In the genomic region with DNA sequence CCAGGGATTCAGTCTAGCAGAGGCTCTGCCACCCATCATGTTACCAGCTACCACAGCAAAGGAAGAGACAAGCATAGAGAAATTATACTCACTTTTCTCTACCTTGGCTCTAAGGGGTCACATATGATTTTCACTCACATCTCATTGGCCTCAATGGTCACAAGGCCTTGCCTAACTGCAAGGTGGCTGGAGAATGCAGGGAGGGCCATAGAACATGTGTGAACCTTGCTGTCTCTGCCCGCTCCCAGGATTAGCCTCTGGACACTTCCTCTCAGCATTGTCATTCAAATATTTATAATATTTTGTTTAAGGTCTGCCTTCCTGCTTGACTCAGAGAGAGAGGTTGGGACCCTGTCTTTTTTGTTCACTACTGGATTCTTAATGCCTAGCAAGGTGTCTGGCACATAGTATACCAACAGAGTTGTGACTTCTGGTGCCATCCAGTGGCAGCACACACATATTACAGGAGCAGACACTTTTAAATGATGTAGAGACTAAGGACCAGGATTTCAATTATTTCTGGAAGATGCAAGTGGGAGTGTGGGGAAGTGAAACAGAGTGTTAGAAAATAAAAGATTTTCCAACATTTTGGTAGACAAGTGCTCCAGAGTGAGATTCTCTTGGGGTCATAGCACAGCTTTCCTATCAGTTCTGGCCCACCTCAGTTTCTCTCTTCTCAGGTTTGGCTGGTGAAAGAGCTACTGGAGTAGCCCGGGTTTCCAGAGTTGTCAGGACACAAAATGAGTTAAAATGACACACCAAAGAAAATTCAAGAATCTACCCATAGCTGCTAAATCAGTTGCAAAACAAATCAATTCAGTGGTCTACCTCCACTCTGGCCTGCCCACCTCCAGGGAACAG, we compare ENCODE assay signal across 8 cellular contexts.
DNase-seq lines count a peak whose midpoint lies in the region; ATAC-seq, FAIRE-seq and TF ChIP-seq lines count a peak whose summit lies in the region.

No MANE protein-coding gene starts in this region.

- TF ChIP-seq POLR2A in HepG2 (IDR thresholded peaks at IDR 0.05; ENCODE audit: insufficient read depth in 1 of 2, low read depth in 2 of 2, low read length in 2 of 2), result no peak

- TF ChIP-seq CTCF in WERI-Rb-1 (IDR thresholded peaks at IDR 0.05; ENCODE audit: low read depth, low read length) (peak; percentile 46; the same call in 1 of the 2 replicates), cardiac fibroblast (IDR thresholded peaks at IDR 0.05; ENCODE audit: low read depth, low read length) (peak; percentile 81), HepG2 (CRISPR knock-in tag; IDR thresholded peaks at IDR 0.05) (peak; percentile 75)

- no peaks in the 10 kb centered on the region for H3K36me3 ChIP-seq in HAP-1 (replicated peaks)
- no peaks in the 10 kb centered on the region for H3K36me3 ChIP-seq in WERI-Rb-1
- no peaks in the 10 kb centered on the region for H3K36me3 ChIP-seq in HepG2 (replicated peaks in 1 of 2; ENCODE audit: control insufficient read depth in 1 of 2, insufficient read depth in 2 of 2, low read length in 2 of 2)

- no peak overlapping the region for H3K4me2 ChIP-seq in HepG2 (ENCODE audit: low read depth, low read length)

- FAIRE-seq in HepG2 (lab: Jason Lieb, UNC), result peak; percentile 26

- H3K9me3 ChIP-seq in HAP-1 (no peaks in the 10 kb centered on the region), WERI-Rb-1 (ENCODE audit: severe bottlenecking) (no peaks in the 10 kb centered on the region), HepG2 (ENCODE audit: low read length) (no peaks in the 10 kb centered on the region)

- no peak overlapping the region for H2AFZ ChIP-seq in HepG2 (ENCODE audit: low read length)

- in situ Hi-C loops in HAP-1 (cut with MboI; ENCODE audit: low sequenced_read_pairs), result loop anchor here (25.0 kb wide), 1 partner anchor 696 kb away; no protein-coding TSS in a partner anchor
- in situ Hi-C loops in HepG2 (cut with HindIII; ENCODE audit: extremely low pct_ligation_motif_present, low pct_unique_long_range_greater_than_20kb), result loop anchor here (10.0 to 25.0 kb wide), 2 partner anchors 209 to 671 kb away; no protein-coding TSS in a partner anchor

- H4K20me1 ChIP-seq in HepG2 (ENCODE audit: insufficient read depth, low read length), result no peaks in the 10 kb centered on the region

- intact Hi-C loops in HepG2 (cut with micrococcal nuclease; ENCODE audit: unreplicated experiment), result loop anchor here (1.0 kb wide), 3 partner anchors 119 to 243 kb away; partner anchors contain the start of gene RASGRP1

- DNase-seq in NCI-H1417 (lab: John Stamatoyannopoulos, UW) (peak; percentile 20 to 59 (median 37)), NCI-H1417 treated with DMSO at 0.1 percent for 48 hours (lab: John Stamatoyannopoulos, UW) (no peak), HAP-1 (ENCODE audit: low spot score in 2 of 2) (peak; percentile 42 to 61), NAMALWA (ENCODE audit: low spot score) (peak; percentile 77), WERI-Rb-1 (peak; percentile 49), cardiac fibroblast (ENCODE audit: low read depth in 2 of 2) (peak; percentile 65 to 69), HepG2 (ENCODE audit: low spot score) (peak; percentile 27)
- peak; percentile 25 to 57 for DNase-seq in stimulated activated CD8-positive, alpha-beta memory T cell treated with anti-CD3 and anti-CD28 coated beads, Interleukin-15, amount 100 ng/mL, for 4 hours (ENCODE audit: low read depth in 2 of 2)

- no peak for TF ChIP-seq RAD21 in HepG2 (CRISPR knock-in tag; IDR thresholded peaks at IDR 0.05)

- 46% methylated on average over 2 of the region's 2 CpGs for WGBS in HepG2 (ENCODE audit: low lambda C conversion rate)

- peak; percentile 84 for ATAC-seq in HepG2

- no peak for TF ChIP-seq EP300 in HepG2 (IDR thresholded peaks at IDR 0.05; ENCODE audit: low read depth in 2 of 2, low read length in 2 of 2)
- no peak for TF ChIP-seq EP300 in HepG2 (CRISPR knock-in tag; IDR thresholded peaks at IDR 0.05; ENCODE audit: borderline replicate concordance)

- no peak overlapping the region for H3K27ac ChIP-seq in WERI-Rb-1
- H3K27ac ChIP-seq in HepG2 (ENCODE audit: extremely low read length, insufficient read depth, low read length), result no peak overlapping the region

- H3K27me3 ChIP-seq in HAP-1 (ENCODE audit: low read depth), result no peaks in the 10 kb centered on the region
- H3K27me3 ChIP-seq in WERI-Rb-1 (ENCODE audit: insufficient read depth, low read depth, severe bottlenecking), result peaks cover 37% of the 10 kb centered on the region
- H3K27me3 ChIP-seq in HepG2 (ENCODE audit: control insufficient read depth in 1 of 2, insufficient read depth in 2 of 2, low read length in 2 of 2), result no peaks in the 10 kb centered on the region; a peak in 1 of 5 replicates

- H3K79me2 ChIP-seq in HepG2 (ENCODE audit: insufficient read depth, low read length), result no peaks in the 10 kb centered on the region

- POLR2A ChIA-PET in HepG2 (lab: Yijun Ruan, JAX), result no interaction called here

- no peak overlapping the region for H3K4me3 ChIP-seq in HAP-1
- no peak overlapping the region for H3K4me3 ChIP-seq in WERI-Rb-1 (ENCODE audit: low read depth, low read length)
- H3K4me3 ChIP-seq in cardiac fibroblast (replicated peaks in 1 of 2; ENCODE audit: low read depth in 2 of 2, low read length in 2 of 2), result no peak overlapping the region
- no peak overlapping the region for H3K4me3 ChIP-seq in HepG2 (replicated peaks in 1 of 3; ENCODE audit: insufficient read depth in 1 of 3, low read depth in 2 of 3, low read length in 3 of 3)

- CTCF ChIA-PET in HepG2 (lab: Yijun Ruan, JAX; ENCODE audit: low intra/inter-chr PET ratio, low total read pairs), result interaction anchor here (0.7 to 1.4 kb wide), 3 partner anchors 119 to 243 kb away, joined by 4 to 12 read pairs (median 10); partner anchors contain the start of gene RASGRP1

- H3K9ac ChIP-seq in HepG2 (ENCODE audit: insufficient read depth, low read depth, low read length), result no peak overlapping the region

- H3K4me1 ChIP-seq in HAP-1 (no peaks in the 10 kb centered on the region), HepG2 (ENCODE audit: insufficient read depth, low read length) (no peaks in the 10 kb centered on the region)

- BruUV-seq in HepG2 (replicated peaks; lab: Mats Ljungman, UMichigan), result no TSS peak

TF ChIP-seq in HepG2, 621 proteins besides CTCF, POLR2A, EP300 and RAD21:
- TF ChIP-seq ESRRA (CRISPR knock-in tag; IDR thresholded peaks at IDR 0.05; ENCODE audit: low read depth) (no peak), SMC3 (IDR thresholded peaks at IDR 0.05; ENCODE audit: low read length) (peak; percentile 77), MEF2D (CRISPR knock-in tag; IDR thresholded peaks at IDR 0.05) (no peak), TSC22D2 (CRISPR knock-in tag; IDR thresholded peaks at IDR 0.05; ENCODE audit: borderline replicate concordance) (no peak), ZNF878 (CRISPR knock-in tag; IDR thresholded peaks at IDR 0.05) (no peak), MTA3 (CRISPR knock-in tag; IDR thresholded peaks at IDR 0.05) (no peak), NKX3-1 (CRISPR knock-in tag; IDR thresholded peaks at IDR 0.05) (no peak), ZNF556 (CRISPR knock-in tag; IDR thresholded peaks at IDR 0.05; ENCODE audit: borderline replicate concordance) (no peak), STAG1 (CRISPR knock-in tag; IDR thresholded peaks at IDR 0.05) (peak; percentile 78), HDAC2 (CRISPR knock-in tag; IDR thresholded peaks at IDR 0.05) (no peak), ZNF781 (CRISPR knock-in tag; IDR thresholded peaks at IDR 0.05; ENCODE audit: borderline replicate concordance, not compliant biosample characterization) (no peak), EED (CRISPR knock-in tag; IDR thresholded peaks at IDR 0.05) (no peak), ZNF614 (CRISPR knock-in tag; IDR thresholded peaks at IDR 0.05; ENCODE audit: borderline replicate concordance) (no peak)
